13 cellular contexts compared by ENCODE assay signal in genomic region chr11:12280199-12280837, GRCh38.
DNase-seq lines count a peak whose midpoint lies in the region; ATAC-seq and TF ChIP-seq lines count a peak whose summit lies in the region.
"Had no signal": no experiment of that assay in that cellular context is flagged by ENCODE, and none has a peak within 500 bp of the region (broad histone marks: within the 10 kb centered on the region; RNA-seq: fewer than 3 reads in every experiment).

No MANE protein-coding gene starts in this region.

- DNase-seq in activated effector memory CD4-positive, alpha-beta T cell treated with anti-CD3 and anti-CD28 coated beads, Interleukin-2, amount 50 U/mL, for 16 hours = peak; percentile 43
- no peak for DNase-seq in activated effector memory CD4-positive, alpha-beta T cell treated with Interleukin-2 at 50 U/mL for 16 hours
- peak; percentile 29 for DNase-seq in NCI-H345 treated with DMSO at 0.1 percent for 48 hours (lab: John Stamatoyannopoulos, UW; ENCODE audit: unreplicated experiment)
- no peak for DNase-seq in immature natural killer cell
- no peak for DNase-seq in type B pancreatic cell (ENCODE audit: extremely low spot score, unreplicated experiment)
- DNase-seq in SK-N-DZ (ENCODE audit: low spot score) = no peak
- DNase-seq in C1 segment of cervical spinal cord (lab: John Stamatoyannopoulos, UW) = no peak
- DNase-seq: activated gamma-delta T cell, OCI-M1, psoas muscle, uterus had no signal

- H3K27ac Mint-ChIP-seq in immature natural killer cell (peak overlapping the region in 4 of 6 donors; percentile 2 to 30 (median 23)), type B pancreatic cell (peak overlapping the region; percentile 39)
- H3K27ac Mint-ChIP-seq: B cell had no signal

- H3K27me3 Mint-ChIP-seq in immature natural killer cell (ENCODE audit: low read depth in 3 of 3) (peaks cover 0 to 3% (median 0%) of the 10 kb centered on the region in 3 donors), type B pancreatic cell (peaks cover 11% of the 10 kb centered on the region)

- H3K36me3 Mint-ChIP-seq in immature natural killer cell = no peaks in the 10 kb centered on the region
- H3K36me3 Mint-ChIP-seq in type B pancreatic cell = no peaks in the 10 kb centered on the region

- TF ChIP-seq CTCF in type B pancreatic cell (conservative IDR thresholded peaks at IDR 0.05) = no peak

- no peak overlapping the region for H3K4me3 Mint-ChIP-seq in immature natural killer cell
- no peak overlapping the region for H3K4me3 Mint-ChIP-seq in type B pancreatic cell
- H3K4me3 Mint-ChIP-seq: B cell had no signal

- no peaks in the 10 kb centered on the region for H3K9me3 Mint-ChIP-seq in immature natural killer cell
- H3K9me3 Mint-ChIP-seq in type B pancreatic cell = no peaks in the 10 kb centered on the region

- no peak for ATAC-seq in GM18511 (IDR thresholded peaks at IDR 0.05; ENCODE audit: unreplicated experiment)

- no peaks in the 10 kb centered on the region for H3K4me1 Mint-ChIP-seq in immature natural killer cell
- H3K4me1 Mint-ChIP-seq in type B pancreatic cell (ENCODE audit: unreplicated experiment) = no peaks in the 10 kb centered on the region
- H3K4me1 Mint-ChIP-seq: B cell had no signal

Comparison
In these comparisons a context has a peak if more than half of its experiments do, and no peak if none do; other contexts are left out.
1. DNase-seq: peak in activated effector memory CD4-positive, alpha-beta T cell treated with anti-CD3 and anti-CD28 coated beads, Interleukin-2, amount 50 U/mL, for 16 hours (single experiment) and NCI-H345 treated with DMSO at 0.1 percent for 48 hours (single experiment); none in activated effector memory CD4-positive, alpha-beta T cell treated with Interleukin-2 at 50 U/mL for 16 hours (single experiment), immature natural killer cell (0 of 3), type B pancreatic cell (single experiment), SK-N-DZ (single experiment) and C1 segment of cervical spinal cord (0 of 14).